In the genomic region with DNA sequence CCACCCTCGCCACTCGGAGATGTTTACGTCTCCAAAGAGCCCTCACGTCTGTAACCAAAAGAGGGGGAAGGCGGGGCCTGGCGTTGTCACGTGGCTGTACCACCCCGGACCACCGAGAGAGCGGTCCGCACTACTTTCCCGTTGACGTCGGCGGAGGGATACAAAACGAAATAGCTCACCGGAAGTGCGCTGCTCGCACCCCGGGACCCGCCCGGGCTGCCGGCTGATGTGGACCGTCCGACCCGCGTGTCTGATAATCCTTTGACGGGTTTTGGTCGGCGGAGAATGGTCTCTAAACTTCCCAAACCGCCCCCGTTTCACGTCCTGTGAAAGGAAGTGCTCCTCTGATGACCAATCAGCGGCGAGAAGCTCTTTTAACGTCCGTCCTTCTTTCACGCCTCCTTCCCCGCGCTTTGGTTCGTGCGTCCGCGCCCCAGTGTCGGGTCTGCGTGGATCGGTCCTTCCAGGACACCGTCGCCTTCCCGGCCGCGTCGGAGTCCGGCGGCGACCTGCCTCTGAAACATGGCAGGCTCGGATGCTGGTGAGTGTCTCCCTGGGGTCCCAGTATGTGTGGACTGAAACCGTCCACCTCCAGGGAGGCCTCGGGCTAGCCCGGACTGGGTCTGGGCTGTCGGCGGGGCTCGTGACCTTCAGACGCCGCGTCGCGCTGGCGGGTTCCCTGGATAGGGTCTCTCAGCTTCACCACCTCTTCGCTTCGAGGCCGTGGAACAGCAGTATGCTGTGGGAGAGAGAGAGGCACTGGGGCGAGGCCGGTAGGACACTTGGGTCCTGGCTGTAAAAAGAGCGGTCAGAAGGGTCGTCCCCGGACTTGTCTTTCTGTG, we compare ENCODE assay signal across 8 cellular contexts. TPM values are rescaled to one million over a fixed set of nuclear protein-coding genes. Genes with fewer than 3 reads are reported as not detected.
A peak's percentile ranks its signal among the peaks of the same experiment; 100 is the strongest.
DNase-seq lines count a peak whose midpoint lies in the region; ATAC-seq and TF ChIP-seq lines count a peak whose summit lies in the region.

A gene with protein sequence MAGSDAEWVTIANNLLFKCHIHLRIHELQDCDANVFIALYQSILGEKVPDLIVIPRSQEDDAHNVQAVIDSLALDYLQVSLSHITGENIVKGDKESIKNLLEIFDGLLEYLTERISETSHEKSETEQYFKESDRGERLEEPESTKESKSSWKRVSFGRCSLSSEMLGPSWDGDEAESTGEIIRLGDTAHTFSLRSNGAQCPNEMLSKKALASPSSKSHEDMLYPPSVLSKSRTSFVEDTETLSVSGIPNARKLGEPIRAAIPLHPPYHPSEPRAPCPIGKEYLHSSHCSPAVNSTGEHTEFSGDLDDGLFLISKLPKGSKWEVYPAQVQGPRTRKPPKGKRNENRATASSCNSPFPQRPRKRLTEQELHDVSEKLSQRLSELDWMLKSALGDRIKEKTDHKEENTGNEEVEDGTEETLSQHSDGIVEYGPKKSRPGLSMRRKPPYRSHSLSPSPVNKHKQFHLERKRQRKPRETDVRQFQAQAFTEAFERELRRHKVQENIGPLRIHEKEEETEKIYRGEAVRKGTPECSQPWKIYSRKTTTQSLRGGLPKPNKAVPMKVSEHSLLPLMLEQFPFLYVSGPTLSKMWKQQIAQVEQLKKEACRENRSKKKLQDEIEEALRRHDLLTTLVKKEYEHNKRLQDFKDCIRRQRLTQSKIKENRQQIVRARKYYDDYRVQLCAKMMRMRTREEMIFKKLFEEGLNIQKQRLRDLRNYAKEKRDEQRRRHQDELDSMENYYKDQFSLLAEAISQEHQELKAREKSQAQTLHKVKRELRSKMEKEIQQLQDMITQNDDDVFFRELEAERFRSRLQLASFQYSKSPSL (plus strand): TSS at position 402 of the 842 bp plus-strand sequence. CDS start 121 bp downstream, at position 523.

- peaks cover 59% of the 10 kb centered on the region for H3K4me1 Mint-ChIP-seq in activated naive CD8-positive, alpha-beta T cell (ENCODE audit: low read depth)

- H2BK12ac ChIP-seq in trophoblast cell (ENCODE audit: low read length) = peak within 1 kb of the TSS; percentile 10

- TF ChIP-seq CTCF in GM10248 (IDR thresholded peaks at IDR 0.05; ENCODE audit: control extremely low read depth, extremely low read depth, low read depth, missing control alignments) = no peak
- TF ChIP-seq CTCF in transverse colon (IDR thresholded peaks at IDR 0.05) = no peak

- H3K23ac ChIP-seq in trophoblast cell (ENCODE audit: low read length) = no peak within 1 kb of the TSS

- WGBS in trophoblast cell (ENCODE audit: extremely low coverage, insufficient coverage, insufficient read length) = no CpG with 5 or more reads among the region's 77 CpGs
- 0% methylated on average over 59 of the region's 77 CpGs; no CpG with 5 or more reads in 1 of the 2 donors for WGBS in transverse colon (ENCODE audit: low coverage in 1 of 2), 2 donors

- peaks cover 13 to 32% of the 10 kb centered on the region in 2 experiments for H3K36me3 ChIP-seq in trophoblast cell (ENCODE audit: control insufficient read depth in 1 of 2, insufficient read depth in 2 of 2, low read length in 2 of 2)
- H3K36me3 ChIP-seq in transverse colon = peaks cover 0 to 40% (median 23%) of the 10 kb centered on the region in 4 donors

- H3K4me3 Mint-ChIP-seq in activated naive CD8-positive, alpha-beta T cell = peak within 1 kb of the TSS; percentile 100

- DNase-seq in GM10248 (ENCODE audit: extremely low spot score) (peak; percentile 94), NCI-H1105 treated with DMSO at 0.1 percent for 48 hours (lab: John Stamatoyannopoulos, UW) (peak; percentile 95), SKM-1 treated with dmso at 0.1 percent for 144 hours (lab: John Stamatoyannopoulos, UW; ENCODE audit: unreplicated experiment) (peak; percentile 93), head of caudate nucleus (peak; percentile 89 to 97 (median 93)), trophoblast cell (peak; percentile 91 to 97), transverse colon (peak; percentile 95)

- H4K91ac ChIP-seq in trophoblast cell (ENCODE audit: low read depth, low read length) = peak within 1 kb of the TSS; percentile 93

- ATAC-seq in HG02610 (IDR thresholded peaks at IDR 0.05; ENCODE audit: unreplicated experiment) = peak; percentile 67

- H2BK5ac ChIP-seq in trophoblast cell (ENCODE audit: low read depth, low read length, poor library complexity) = peak within 1 kb of the TSS; percentile 73

- peak within 1 kb of the TSS; percentile 67 for H2AFZ ChIP-seq in trophoblast cell (ENCODE audit: insufficient read depth, low read length, poor library complexity)

- H3K27ac Mint-ChIP-seq in activated naive CD8-positive, alpha-beta T cell = peak within 1 kb of the TSS; percentile 100

- H3K79me2 ChIP-seq in trophoblast cell (ENCODE audit: control insufficient read depth, insufficient read depth, low read length, poor library complexity) = peaks cover 20% of the 10 kb centered on the region

- peak within 1 kb of the TSS; percentile 94 for H3K9ac ChIP-seq in trophoblast cell (ENCODE audit: low read length)

- H3K9me3 Mint-ChIP-seq in activated naive CD8-positive, alpha-beta T cell (ENCODE audit: low read depth) = no peaks in the 10 kb centered on the region

- H3K27ac ChIP-seq in trophoblast cell (ENCODE audit: low read depth, low read length) = peak within 1 kb of the TSS; percentile 80
- H3K27ac ChIP-seq in transverse colon = peak within 1 kb of the TSS; percentile 99 to 100 (median 100)

- H3K14ac ChIP-seq in trophoblast cell (ENCODE audit: low read length) = peak within 1 kb of the TSS; percentile 99

- H3K9me3 ChIP-seq in trophoblast cell (ENCODE audit: insufficient read depth, low read depth, low read length) = no peaks in the 10 kb centered on the region
- no peaks in the 10 kb centered on the region for H3K9me3 ChIP-seq in transverse colon

- H2AK5ac ChIP-seq in trophoblast cell (ENCODE audit: low read length) = peak within 1 kb of the TSS; percentile 96

- POLR2A ChIA-PET in GM10248 (lab: Yijun Ruan, JAX) = interaction anchor here (0.7 to 4.0 kb wide), 10 partner anchors 9 to 446 kb away, joined by 3 to 89 read pairs (median 4); a partner anchor contains a TSS

- H3K4me3 ChIP-seq in trophoblast cell (ENCODE audit: low read depth, low read length) (peak within 1 kb of the TSS; percentile 96), transverse colon (peak within 1 kb of the TSS; percentile 78 to 95 (median 92))

- in situ Hi-C loops in transverse colon (cut with MboI; ENCODE audit: low pct_ligation_motif_present in 1 of 4, low pct_unique_long_range_greater_than_20kb in 1 of 4, low sequenced_read_pairs in 3 of 4) = no loop called here

- H3K79me1 ChIP-seq in trophoblast cell (ENCODE audit: low read length) = peaks cover 13% of the 10 kb centered on the region

- peak within 1 kb of the TSS; percentile 81 for H3K18ac ChIP-seq in trophoblast cell (ENCODE audit: low read length)

- H3K27me3 Mint-ChIP-seq in activated naive CD8-positive, alpha-beta T cell = no peaks in the 10 kb centered on the region

- peak within 1 kb of the TSS; percentile 61 for H4K12ac ChIP-seq in trophoblast cell (ENCODE audit: low read depth, low read length)

- H3K36me3 Mint-ChIP-seq in activated naive CD8-positive, alpha-beta T cell = peaks cover 30% of the 10 kb centered on the region

- intact Hi-C loops in head of caudate nucleus (cut with DNase I) = no loop called here
- intact Hi-C loops in transverse colon (cut with DNase I; ENCODE audit: low total_unique reads) = no loop called here

- peak; percentile 94 for TF ChIP-seq POLR2A in transverse colon (IDR thresholded peaks at IDR 0.05)

- CTCF ChIA-PET in GM10248 (lab: Yijun Ruan, JAX) = interaction anchor here (0.7 to 1.9 kb wide), 8 partner anchors 8 to 142 kb away, joined by 3 to 9 read pairs (median 4); a partner anchor contains a TSS

- H2BK120ac ChIP-seq in trophoblast cell (ENCODE audit: insufficient read depth, low read length, poor library complexity) = peak within 1 kb of the TSS; percentile 49

- H3K4ac ChIP-seq in trophoblast cell (ENCODE audit: low read depth, low read length) = peak within 1 kb of the TSS; percentile 97

- H3K4me2 ChIP-seq in trophoblast cell (ENCODE audit: low read length) = peak within 1 kb of the TSS; percentile 65

- TF ChIP-seq EP300 in transverse colon (IDR thresholded peaks at IDR 0.05; ENCODE audit: low read depth) = peak; percentile 6

- H3K27me3 ChIP-seq in trophoblast cell (ENCODE audit: insufficient read depth, low read length) (no peaks in the 10 kb centered on the region), transverse colon (no peaks in the 10 kb centered on the region)

- H3K4me1 ChIP-seq in trophoblast cell (ENCODE audit: control insufficient read depth in 1 of 2, insufficient read depth in 2 of 2, low read length in 2 of 2) (no peaks in the 10 kb centered on the region), transverse colon (peaks cover 24 to 51% (median 35%) of the 10 kb centered on the region in 4 donors)

- peak within 1 kb of the TSS; percentile 73 for H4K8ac ChIP-seq in trophoblast cell (ENCODE audit: low read depth, low read length)

RNA-seq across cellular contexts. Expression of the gene that starts here (rescaled TPM):
- 36.1 and 37.4 TPM in 2 replicates for polyA plus RNA-seq in trophoblast cell (2013)
- 10 to 100 TPM; 33.8 to 82.9 (median 46.1) TPM for total RNA-seq in transverse colon

Comparison
In these comparisons a context has a peak if more than half of its experiments do, and no peak if none do; other contexts are left out.
1. Peak in every context shown above with its lines: DNase-seq, ATAC-seq, H3K4me3 ChIP-seq and H3K27ac ChIP-seq.